In the genomic region with DNA sequence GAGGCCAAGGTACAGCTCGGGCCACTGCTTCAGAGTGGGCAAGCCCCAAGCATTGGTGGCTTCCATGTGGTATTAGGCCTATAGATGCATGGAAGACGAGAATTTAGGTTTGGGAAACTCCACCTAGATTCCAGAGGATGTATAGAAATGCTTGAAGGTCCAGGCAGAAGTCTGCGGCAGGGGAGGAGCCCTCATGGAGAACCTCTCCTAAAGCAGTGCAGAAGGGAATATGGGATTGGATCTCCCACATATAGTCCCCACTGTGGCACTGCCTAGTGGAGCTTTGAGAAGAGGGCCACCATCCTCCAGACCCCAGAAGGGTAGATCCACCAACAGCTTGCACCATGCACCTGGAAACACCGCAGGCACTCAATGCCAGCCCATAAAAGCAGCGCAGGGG, we compare ENCODE assay signal across 24 cellular contexts.
"Had no signal": no experiment of that assay in that cellular context is flagged by ENCODE, and none has a peak within 500 bp of the region (broad histone marks: within the 10 kb centered on the region; RNA-seq: fewer than 3 reads in every experiment).

No MANE protein-coding gene starts in this region.

- H3K27me3 ChIP-seq: brain microvascular endothelial cell, colonic mucosa, esophagus muscularis mucosa, gastroesophageal sphincter, heart right ventricle, right atrium auricular region, upper lobe of right lung had no signal

- H3K9me3 Mint-ChIP-seq: central memory CD8-positive, alpha-beta T cell had no signal

- DNase-seq: activated CD4-positive, alpha-beta memory T cell treated with anti-CD3 and anti-CD28 coated beads, Interleukin-2, amount 10 ng/mL, durations not matched to agents 7 days and 5 days; activated CD4-positive, alpha-beta T cell treated with anti-CD3 and anti-CD28 coated beads for 48 hours; activated CD4-positive, CD25-positive, alpha-beta regulatory T cell; activated CD8-positive, alpha-beta memory T cell treated with anti-CD3 and anti-CD28 coated beads, Interleukin-2, amount 10 ng/mL, durations not matched to agents 7 days and 5 days; activated naive CD4-positive, alpha-beta T cell treated with Interleukin-2 at 50 U/mL for 16 hours; activated T-cell treated with anti-CD3 and anti-CD28 coated beads, Interleukin-2, amount 50 U/mL, for 1 hour; aorta; brain microvascular endothelial cell; colonic mucosa; heart right ventricle; kidney glomerular epithelial cell; naive thymus-derived CD8-positive, alpha-beta T cell; stimulated activated CD4-positive, alpha-beta T cell treated with anti-CD3 and anti-CD28 coated beads, Interleukin-12 subunit alpha, Interleukin-12 subunit beta, amount 100 ng/mL, for 4 hours; stimulated activated CD4-positive, alpha-beta T cell treated with anti-CD3 and anti-CD28 coated beads, Interleukin-1b, Interleukin-23, amount 100 ng/mL, for 48 hours; stimulated activated CD8-positive, alpha-beta memory T cell treated with anti-CD3 and anti-CD28 coated beads, Interleukin-4, amount 100 ng/mL, for 48 hours; stimulated activated naive CD4-positive, alpha-beta T cell; upper lobe of right lung had no signal

- H3K36me3 ChIP-seq: colonic mucosa, prostate gland had no signal

- H3K27ac ChIP-seq: brain microvascular endothelial cell, colonic mucosa, esophagus muscularis mucosa, gastroesophageal sphincter, heart right ventricle, prostate gland, right atrium auricular region, upper lobe of right lung had no signal

- ATAC-seq: activated CD8-positive, alpha-beta memory T cell treated with anti-CD3 and anti-CD28 coated beads, Interleukin-2, amount 10 ng/mL, durations not matched to agents 7 days and 5 days; gastroesophageal sphincter; heart right ventricle; naive thymus-derived CD8-positive, alpha-beta T cell; upper lobe of right lung had no signal

- H3K27me3 Mint-ChIP-seq: activated CD4-positive, alpha-beta memory T cell treated with anti-CD3 and anti-CD28 coated beads, Interleukin-2, amount 10 ng/mL, durations not matched to agents 7 days and 5 days; activated CD8-positive, alpha-beta memory T cell treated with anti-CD3 and anti-CD28 coated beads, Interleukin-2, amount 10 ng/mL, durations not matched to agents 7 days and 5 days; central memory CD8-positive, alpha-beta T cell; memory B cell; naive thymus-derived CD8-positive, alpha-beta T cell had no signal

- H3K4me3 Mint-ChIP-seq: activated CD4-positive, alpha-beta memory T cell treated with anti-CD3 and anti-CD28 coated beads, Interleukin-2, amount 10 ng/mL, durations not matched to agents 7 days and 5 days; activated CD8-positive, alpha-beta memory T cell treated with anti-CD3 and anti-CD28 coated beads, Interleukin-2, amount 10 ng/mL, durations not matched to agents 7 days and 5 days; central memory CD8-positive, alpha-beta T cell; memory B cell; naive thymus-derived CD8-positive, alpha-beta T cell had no signal

- H3K27ac Mint-ChIP-seq: activated CD4-positive, alpha-beta memory T cell treated with anti-CD3 and anti-CD28 coated beads, Interleukin-2, amount 10 ng/mL, durations not matched to agents 7 days and 5 days; activated CD8-positive, alpha-beta memory T cell treated with anti-CD3 and anti-CD28 coated beads, Interleukin-2, amount 10 ng/mL, durations not matched to agents 7 days and 5 days; activated T-helper 2 cell treated with anti-CD3 and anti-CD28 coated beads, Interferon-gamma antibody, Interleukin-2, Interleukin-4, amounts not matched to agents 10 μg/mL and 5 μg/mL and 100 μg/mL, durations not matched to agents 14 hours and 24 hours and 36 hours had no signal

- H3K4me3 ChIP-seq: colonic mucosa, esophagus muscularis mucosa, gastroesophageal sphincter, heart right ventricle, prostate gland, right atrium auricular region, upper lobe of right lung had no signal

- H3K4me1 ChIP-seq: colonic mucosa, esophagus muscularis mucosa, gastroesophageal sphincter, heart right ventricle, prostate gland, right atrium auricular region, upper lobe of right lung had no signal

- H3K9me3 ChIP-seq: colonic mucosa, esophagus muscularis mucosa, gastroesophageal sphincter, heart right ventricle, prostate gland, right atrium auricular region, upper lobe of right lung had no signal
